21 cellular contexts compared by ENCODE assay signal in genomic region chr5:103027267-103027666, GRCh38.
"Had no signal": no experiment of that assay in that cellular context is flagged by ENCODE, and none has a peak within 500 bp of the region (broad histone marks: within the 10 kb centered on the region; RNA-seq: fewer than 3 reads in every experiment).

No MANE protein-coding gene starts in this region.

- DNase-seq: IMR-90, Karpas-422, KG1, MG63, NCI-H1092, NCI-H1105 treated with DMSO at 0.1 percent for 48 hours, NCI-H1417 treated with DMSO at 0.1 percent for 48 hours, NCI-H146, NCI-H1694 treated with DMSO at 0.1 percent for 48 hours, NCI-H1930, NCI-H2081, NCI-H2107, NCI-H2227 treated with DMSO at 0.1 percent for 48 hours, NCI-H524, NCI-H526 treated with DMSO at 0.1 percent for 48 hours, NCI-H774, RPMI8226, SHP77 treated with DMSO at 0.1 percent for 48 hours, SJCRH30 had no signal

- H3K27me3 ChIP-seq: MG63, SJCRH30 had no signal

- ATAC-seq: HepG2, SK-N-SH treated with all-trans-retinoic acid at 6 μM for 48 hours had no signal

- H3K9me3 ChIP-seq: MG63 had no signal

- H3K4me1 ChIP-seq: SJCRH30 had no signal

- H3K4me3 ChIP-seq: MG63, SJCRH30 had no signal

- H3K27ac ChIP-seq: SJCRH30 had no signal
